ENCODE assay signal across 20 cellular contexts in genomic region chr9:134899818-134900325, GRCh38. TPM values are rescaled to one million over a fixed set of nuclear protein-coding genes. Genes with fewer than 3 reads are reported as not detected.
"Had no signal": no experiment of that assay in that cellular context is flagged by ENCODE, and none has a peak within 500 bp of the region (broad histone marks: within the 10 kb centered on the region; RNA-seq: fewer than 3 reads in every experiment).

No MANE protein-coding gene starts in this region.

- H3K4me3 ChIP-seq: coronary artery, gastrocnemius medialis, heart left ventricle, left ventricle myocardium inferior, tibial nerve had no signal

- ATAC-seq: activated T-helper 17 cell treated with anti-CD3 and anti-CD28 coated beads, Interleukin-2, amount 50 U/mL, for 72 hours; gastrocnemius medialis; heart left ventricle had no signal

- H3K27ac ChIP-seq: coronary artery, gastrocnemius medialis, heart left ventricle, left ventricle myocardium inferior, tibial nerve had no signal

- DNase-seq: activated CD4-positive, alpha-beta T cell treated with anti-CD3 and anti-CD28 coated beads for 1 hour; activated CD4-positive, alpha-beta T cell treated with anti-CD3 and anti-CD28 coated beads, Interleukin-2, amount 50 U/mL, for 4 hours; activated naive CD4-positive, alpha-beta T cell treated with anti-CD3 and anti-CD28 coated beads for 36 hours; activated T-cell treated with anti-CD3 and anti-CD28 coated beads, Interleukin-2, amount 50 U/mL, for 1 hour; anterior cingulate cortex; central memory CD4-positive, alpha-beta T cell; effector CD4-positive, alpha-beta T cell; gastrocnemius medialis; heart left ventricle; kidney; left ventricle myocardium inferior; occipital lobe; stimulated activated CD4-positive, alpha-beta T cell treated with anti-CD3 and anti-CD28 coated beads, Interleukin-12 subunit alpha, Interleukin-12 subunit beta, amount 100 ng/mL, for 4 hours; stimulated activated CD4-positive, alpha-beta T cell treated with anti-CD3 and anti-CD28 coated beads, Interleukin-1b, Interleukin-23, amount 100 ng/mL, for 48 hours had no signal

- H3K27me3 ChIP-seq: heart left ventricle, tibial nerve had no signal

- H3K36me3 ChIP-seq: gastrocnemius medialis, heart left ventricle, left ventricle myocardium inferior, tibial nerve had no signal

- H3K9me3 ChIP-seq: gastrocnemius medialis had no signal

RNA-seq across cellular contexts. Expression of gene FCN1, which starts 17.8 kb away (rescaled TPM):
- total RNA-seq: activated naive CD4-positive, alpha-beta T cell treated with anti-CD3 and anti-CD28 coated beads for 36 hours; activated T-helper 17 cell treated with anti-CD3 and anti-CD28 coated beads, Interleukin-2, amount 50 U/mL, for 72 hours had no signal
- polyA plus RNA-seq: neural cell had no signal

RNA-seq across cellular contexts. Expression of gene FCN2, which starts 19.3 kb away (rescaled TPM):
- total RNA-seq: activated naive CD4-positive, alpha-beta T cell treated with anti-CD3 and anti-CD28 coated beads for 36 hours; activated T-helper 17 cell treated with anti-CD3 and anti-CD28 coated beads, Interleukin-2, amount 50 U/mL, for 72 hours; gastrocnemius medialis; left ventricle myocardium inferior; mononuclear cell; occipital lobe; posterior vena cava had no signal
- polyA plus RNA-seq: neural cell had no signal
